In the genomic region with DNA sequence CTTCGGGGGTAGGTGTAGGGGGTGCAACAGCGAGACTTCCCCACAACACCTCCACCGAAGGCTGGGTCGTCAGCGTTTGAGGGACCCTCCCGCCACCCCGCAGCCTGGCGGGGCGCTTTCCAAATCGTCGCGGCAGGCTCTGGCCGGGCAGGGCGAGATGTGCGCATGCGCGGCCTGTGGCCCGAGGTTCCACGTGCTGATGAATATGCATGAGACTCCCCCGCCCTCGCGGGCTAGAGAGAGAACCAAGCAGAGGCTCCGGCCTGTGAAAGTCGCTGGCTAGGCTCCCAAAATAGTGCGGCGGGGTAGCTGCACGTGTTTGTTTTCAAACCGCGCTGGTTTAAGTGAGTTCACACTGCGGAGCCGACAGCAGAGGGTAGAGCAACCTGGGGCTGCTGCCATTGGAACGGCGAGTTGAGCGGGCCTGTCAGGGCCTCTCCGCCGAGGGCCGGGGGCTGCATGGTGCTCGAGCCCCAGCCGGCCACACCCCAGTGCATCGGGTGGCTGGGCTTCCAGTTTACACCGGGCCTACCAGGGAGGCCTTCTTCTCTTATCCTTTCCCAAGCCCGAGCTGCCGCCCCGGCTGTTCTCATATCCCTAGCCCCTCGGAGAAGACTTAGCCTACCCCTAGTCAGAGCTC, we compare ENCODE assay signal across 10 cellular contexts. TPM values are rescaled to one million over a fixed set of nuclear protein-coding genes. Genes with fewer than 3 reads are reported as not detected.
DNase-seq lines count a peak whose midpoint lies in the region; ATAC-seq and TF ChIP-seq lines count a peak whose summit lies in the region.
"Had no signal": no experiment of that assay in that cellular context is flagged by ENCODE, and none has a peak within 500 bp of the region (broad histone marks: within the 10 kb centered on the region; RNA-seq: fewer than 3 reads in every experiment).

No MANE protein-coding gene starts in this region.

- no peak for TF ChIP-seq POLR2A in vagina (IDR thresholded peaks at IDR 0.05)

- H3K4me1 ChIP-seq in cardiac muscle cell (ENCODE audit: low read depth) = no peaks in the 10 kb centered on the region
- H3K4me1 ChIP-seq in upper lobe of right lung = peaks cover 5% of the 10 kb centered on the region
- H3K4me1 ChIP-seq in vagina = peaks cover 10% of the 10 kb centered on the region
- H3K4me1 ChIP-seq: SJSA1 had no signal

- H3K4me3 ChIP-seq in cardiac muscle cell (peak overlapping the region; percentile 25), choroid plexus epithelial cell (ENCODE audit: low read depth, low read length) (peak overlapping the region; percentile 73), upper lobe of right lung (no peak overlapping the region), vagina (peak overlapping the region in 1 of 2 donors; percentile 34)
- H3K4me3 ChIP-seq: SJSA1 had no signal

- intact Hi-C loops in left ventricle myocardium superior (cut with micrococcal nuclease) = no loop called here
- intact Hi-C loops in upper lobe of right lung (cut with DNase I) = no loop called here
- intact Hi-C loops in vagina (cut with DNase I) = no loop called here

- H3K27ac ChIP-seq in cardiac muscle cell (no peak overlapping the region), upper lobe of right lung (no peak overlapping the region), vagina (no peak overlapping the region)
- H3K27ac ChIP-seq: C4-2B, SJSA1 had no signal

- H3K27me3 ChIP-seq in cardiac muscle cell = peaks cover 100% of the 10 kb centered on the region
- peaks cover 100% of the 10 kb centered on the region for H3K27me3 ChIP-seq in upper lobe of right lung
- peaks cover 36% of the 10 kb centered on the region for H3K27me3 ChIP-seq in vagina
- H3K27me3 ChIP-seq: SJSA1 had no signal

- no peak for TF ChIP-seq CTCF in cardiac muscle cell (IDR thresholded peaks at IDR 0.05; ENCODE audit: low read depth, low read length)
- peak; percentile 16 for TF ChIP-seq CTCF in choroid plexus epithelial cell (conservative IDR thresholded peaks at IDR 0.05; ENCODE audit: low read depth, low read length)
- TF ChIP-seq CTCF in upper lobe of right lung (IDR thresholded peaks at IDR 0.05) = no peak
- no peak for TF ChIP-seq CTCF in vagina (IDR thresholded peaks at IDR 0.05)

- DNase-seq in cardiac muscle cell (ENCODE audit: low read depth in 1 of 2, low spot score in 1 of 2) = peak; percentile 57 to 85
- no peak for DNase-seq in left ventricle myocardium superior
- peak; percentile 99 for DNase-seq in choroid plexus epithelial cell (ENCODE audit: low read depth)
- DNase-seq in medulla oblongata (ENCODE audit: extremely low spot score) = peak; percentile 95
- no peak for DNase-seq in upper lobe of right lung
- DNase-seq in vagina (ENCODE audit: extremely low spot score in 2 of 2) = no peak
- no peak for DNase-seq in NCI-H1092 (lab: John Stamatoyannopoulos, UW)

- no peak for ATAC-seq in left ventricle myocardium superior
- ATAC-seq in upper lobe of right lung = peak; percentile 30
- ATAC-seq in GM21381 (IDR thresholded peaks at IDR 0.05; ENCODE audit: unreplicated experiment) = no peak

- H3K36me3 ChIP-seq in cardiac muscle cell = no peaks in the 10 kb centered on the region
- no peaks in the 10 kb centered on the region for H3K36me3 ChIP-seq in upper lobe of right lung
- H3K36me3 ChIP-seq in vagina = no peaks in the 10 kb centered on the region

- no peaks in the 10 kb centered on the region for H3K9me3 ChIP-seq in cardiac muscle cell (ENCODE audit: low read depth)
- H3K9me3 ChIP-seq in upper lobe of right lung = no peaks in the 10 kb centered on the region
- H3K9me3 ChIP-seq in vagina = no peaks in the 10 kb centered on the region
- H3K9me3 ChIP-seq: SJSA1 had no signal

RNA-seq across cellular contexts. Expression of gene ZIC1, which starts 10.0 kb away (rescaled TPM):
- total RNA-seq in cardiac muscle cell (not detected in 2 replicates), left ventricle myocardium superior (not detected), upper lobe of right lung (not detected), vagina (not detected)
- polyA plus RNA-seq in cardiac muscle cell = 0.35 TPM in 1 of 2 replicates, not detected in the other

RNA-seq across cellular contexts. Expression of gene ZIC4, which starts 12.8 kb away (rescaled TPM):
- not detected in 2 replicates for total RNA-seq in cardiac muscle cell
- polyA plus RNA-seq in cardiac muscle cell = not detected in 2 replicates
- not detected for total RNA-seq in left ventricle myocardium superior
- total RNA-seq in upper lobe of right lung = not detected
- not detected for total RNA-seq in vagina

Comparison
In these comparisons a context has a peak if more than half of its experiments do, and no peak if none do; other contexts are left out.
1. DNase-seq: peak in cardiac muscle cell (2 of 2), choroid plexus epithelial cell (single experiment) and medulla oblongata (single experiment); none in left ventricle myocardium superior (single experiment), upper lobe of right lung (single experiment), vagina (0 of 2) and NCI-H1092 (single experiment).